In genomic region chr10:119542990-119543813, GRCh38 we compare ENCODE assay signal across 7 cellular contexts.
DNase-seq lines count a peak whose midpoint lies in the region; ATAC-seq and TF ChIP-seq lines count a peak whose summit lies in the region.

No MANE protein-coding gene starts in this region.

- ATAC-seq in GM18502 (IDR thresholded peaks at IDR 0.05; ENCODE audit: poor library complexity, unreplicated experiment) (peak; percentile 50), HG02610 (IDR thresholded peaks at IDR 0.05; ENCODE audit: unreplicated experiment) (peak; percentile 40)

- DNase-seq in NB4 (ENCODE audit: low read depth) = peak; percentile 86
- peak; percentile 78 for DNase-seq in activated CD4-positive, alpha-beta T cell treated with anti-CD3 and anti-CD28 coated beads for 48 hours
- peak; percentile 42 for DNase-seq in effector CD4-positive, alpha-beta T cell
- peak; percentile 5 for DNase-seq in midbrain (lab: John Stamatoyannopoulos, UW)
- peak; percentile 24 to 32 for DNase-seq in stimulated activated CD8-positive, alpha-beta memory T cell treated with anti-CD3 and anti-CD28 coated beads, Interleukin-7, amount 100 ng/mL, for 1 hour (ENCODE audit: low read depth in 2 of 2)

- TF ChIP-seq CTCF in NB4 (IDR thresholded peaks at IDR 0.05; ENCODE audit: low read depth, low read length) = peak; percentile 73

- H3K4me3 ChIP-seq in NB4 (ENCODE audit: low read depth, low read length) = peak overlapping the region; percentile 46

- TF ChIP-seq POLR2A in NB4 (IDR thresholded peaks at IDR 0.05; ENCODE audit: extremely low read depth, insufficient read length) = peak; percentile 40

Comparison
In these comparisons a context has a peak if more than half of its experiments do, and no peak if none do; other contexts are left out.
1. Peak in every context shown above with its lines: DNase-seq, ATAC-seq and H3K4me3 ChIP-seq.
2. DNase-seq: peak in every context shown above with its lines; median percentile 86 in NB4; 78 in activated CD4-positive, alpha-beta T cell treated with anti-CD3 and anti-CD28 coated beads for 48 hours; 42 in effector CD4-positive, alpha-beta T cell; 28 in stimulated activated CD8-positive, alpha-beta memory T cell treated with anti-CD3 and anti-CD28 coated beads, Interleukin-7, amount 100 ng/mL, for 1 hour; 5 in midbrain.